30 cellular contexts compared by ENCODE assay signal in genomic region chr4:161990721-161991120, GRCh38.
"Had no signal": no experiment of that assay in that cellular context is flagged by ENCODE, and none has a peak within 500 bp of the region (broad histone marks: within the 10 kb centered on the region; RNA-seq: fewer than 3 reads in every experiment).

No MANE protein-coding gene starts in this region.

- H3K27ac Mint-ChIP-seq: activated CD4-positive, alpha-beta T cell treated with anti-CD3 and anti-CD28 coated beads for 36 hours; activated CD4-positive, alpha-beta T cell treated with anti-CD3 and anti-CD28 coated beads, Interleukin-2, amount 10 ng/mL, durations not matched to agents 7 days and 5 days; activated CD8-positive, alpha-beta T cell treated with anti-CD3 and anti-CD28 coated beads, Interleukin-2, amount 10 ng/mL, durations not matched to agents 7 days and 5 days; activated naive CD4-positive, alpha-beta T cell treated with anti-CD3 and anti-CD28 coated beads for 36 hours; activated naive CD4-positive, alpha-beta T cell treated with anti-CD3 and anti-CD28 coated beads, Interleukin-2, amount 50 U/mL, for 72 hours; activated T-helper 1 cell treated with anti-CD3 and anti-CD28 coated beads, Interleukin-12 subunit alpha, Interleukin-12 subunit beta, Interleukin-2, Interleukin-4 antibody, amounts not matched to agents 30 ng/mL and 10 ng/mL and 1 ng/mL, durations not matched to agents 14 hours and 24 hours and 36 hours; T-helper 1 cell treated with Interleukin-12 subunit alpha and Interleukin-12 subunit beta and Interleukin-4 antibody, amounts not matched to agents 30 μg/mL and 1 μg/mL, for 36 hours; T-helper 2 cell treated with Interferon-gamma antibody and Interleukin-4, amounts not matched to agents 5 μg/mL and 100 μg/mL, for 36 hours had no signal

- H3K27ac ChIP-seq: adrenal gland, body of pancreas, SJSA1 had no signal

- ATAC-seq: activated CD4-positive, alpha-beta T cell treated with anti-CD3 and anti-CD28 coated beads for 36 hours; activated CD4-positive, CD25-positive, alpha-beta regulatory T cell treated with anti-CD3 and anti-CD28 coated beads, Interleukin-2, amount 50 U/mL, for 24 hours; activated CD8-positive, alpha-beta T cell treated with anti-CD3 and anti-CD28 coated beads, Interleukin-2, amount 10 ng/mL, durations not matched to agents 7 days and 5 days; activated naive CD4-positive, alpha-beta T cell treated with anti-CD3 and anti-CD28 coated beads, Interleukin-2, amount 50 U/mL, for 72 hours; activated T-cell treated with anti-CD3 and anti-CD28 coated beads, Interleukin-2, amount 50 U/mL, for 4 hours; body of pancreas had no signal

- H3K27me3 ChIP-seq: adrenal gland, body of pancreas, SJSA1 had no signal

- H3K4me1 Mint-ChIP-seq: activated CD4-positive, alpha-beta T cell treated with anti-CD3 and anti-CD28 coated beads for 36 hours; activated CD4-positive, alpha-beta T cell treated with anti-CD3 and anti-CD28 coated beads, Interleukin-2, amount 10 ng/mL, durations not matched to agents 7 days and 5 days had no signal

- H3K4me3 ChIP-seq: adrenal gland, body of pancreas, SJSA1 had no signal

- H3K4me1 ChIP-seq: adrenal gland, body of pancreas, SJSA1 had no signal

- H3K4me3 Mint-ChIP-seq: activated CD4-positive, alpha-beta T cell treated with anti-CD3 and anti-CD28 coated beads for 36 hours; activated CD4-positive, alpha-beta T cell treated with anti-CD3 and anti-CD28 coated beads, Interleukin-2, amount 10 ng/mL, durations not matched to agents 7 days and 5 days; activated CD8-positive, alpha-beta T cell treated with anti-CD3 and anti-CD28 coated beads, Interleukin-2, amount 10 ng/mL, durations not matched to agents 7 days and 5 days; activated naive CD4-positive, alpha-beta T cell treated with anti-CD3 and anti-CD28 coated beads for 36 hours; activated T-cell treated with anti-CD3 and anti-CD28 coated beads, Interleukin-2, amount 50 U/mL, for 4 hours; activated T-helper 1 cell treated with anti-CD3 and anti-CD28 coated beads, Interleukin-12 subunit alpha, Interleukin-12 subunit beta, Interleukin-2, Interleukin-4 antibody, amounts not matched to agents 30 ng/mL and 10 ng/mL and 1 ng/mL, durations not matched to agents 14 hours and 24 hours and 36 hours; T-helper 1 cell treated with Interleukin-12 subunit alpha and Interleukin-12 subunit beta and Interleukin-4 antibody, amounts not matched to agents 30 μg/mL and 1 μg/mL, for 36 hours; T-helper 2 cell treated with Interferon-gamma antibody and Interleukin-4, amounts not matched to agents 5 μg/mL and 100 μg/mL, for 36 hours had no signal

- H3K27me3 Mint-ChIP-seq: activated CD4-positive, alpha-beta T cell treated with anti-CD3 and anti-CD28 coated beads for 36 hours; activated CD4-positive, alpha-beta T cell treated with anti-CD3 and anti-CD28 coated beads, Interleukin-2, amount 10 ng/mL, durations not matched to agents 7 days and 5 days had no signal

- DNase-seq: activated CD4-positive, alpha-beta T cell treated with anti-CD3 and anti-CD28 coated beads for 36 hours; activated CD4-positive, alpha-beta T cell treated with anti-CD3 and anti-CD28 coated beads, Interleukin-2, amount 10 ng/mL, durations not matched to agents 7 days and 5 days; activated CD4-positive, alpha-beta T cell treated with anti-CD3 and anti-CD28 coated beads, Interleukin-2, amount 50 U/mL, for 48 hours; activated CD8-positive, alpha-beta T cell treated with anti-CD3 and anti-CD28 coated beads, Interleukin-2, amount 10 ng/mL, durations not matched to agents 7 days and 5 days; activated gamma-delta T cell treated with Interleukin-2 at 50 U/mL for 16 hours; activated naive CD4-positive, alpha-beta T cell treated with anti-CD3 and anti-CD28 coated beads for 36 hours; activated T-cell treated with anti-CD3 and anti-CD28 coated beads, Interleukin-2, amount 50 U/mL, for 4 hours; adrenal gland; body of pancreas; central memory CD4-positive, alpha-beta T cell; Kasumi-1; KG1; MM.1S; MV-4-11; NCI-H1092; NCI-H1417 treated with DMSO at 0.1 percent for 48 hours; NCI-H187 treated with DMSO at 0.1 percent for 48 hours; NCI-H2081; NCI-H345; NCI-H524 treated with DMSO at 0.1 percent for 48 hours; NCI-H748 treated with DMSO at 0.1 percent for 48 hours; OCI-M1; SHP77 treated with DMSO at 0.1 percent for 48 hours; SK-N-SH had no signal

- H3K9me3 ChIP-seq: adrenal gland, body of pancreas, SJSA1, SK-N-SH had no signal

- H3K36me3 ChIP-seq: adrenal gland, SJSA1 had no signal

- H3K36me3 Mint-ChIP-seq: activated naive CD4-positive, alpha-beta T cell treated with anti-CD3 and anti-CD28 coated beads, Interleukin-2, amount 50 U/mL, for 72 hours had no signal

- H3K9me3 Mint-ChIP-seq: activated T-helper 1 cell treated with anti-CD3 and anti-CD28 coated beads, Interleukin-12 subunit alpha, Interleukin-12 subunit beta, Interleukin-2, Interleukin-4 antibody, amounts not matched to agents 30 ng/mL and 10 ng/mL and 1 ng/mL, durations not matched to agents 14 hours and 24 hours and 36 hours had no signal
